ENCODE assay signal across 1 cellular context in the genomic region with DNA sequence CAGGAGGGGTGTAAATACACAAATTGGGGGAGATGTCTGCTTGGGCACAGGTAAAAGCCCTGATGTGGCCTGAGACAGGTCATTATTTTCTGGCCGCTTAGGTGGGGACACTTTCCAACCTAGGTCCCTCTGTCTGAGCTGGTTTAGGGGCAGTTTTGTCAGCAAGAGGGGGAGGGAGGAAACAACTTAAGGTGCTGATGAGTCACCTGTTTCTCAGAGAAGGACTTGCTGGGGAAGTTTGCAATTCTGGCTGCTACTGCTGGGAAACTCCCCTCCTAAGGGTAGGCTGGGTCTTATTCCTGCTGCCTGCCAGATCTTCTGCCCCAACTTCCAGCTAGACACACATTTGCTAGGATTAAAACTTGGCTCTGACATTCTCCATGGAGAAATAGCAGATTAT.
TF ChIP-seq lines count a peak whose summit lies in the region.

No MANE protein-coding gene starts in this region.

TF ChIP-seq in WTC11, 78 proteins besides CTCF, POLR2A, EP300 and RAD21 (continued from another document):
- TF ChIP-seq KAT7 (CRISPR knock-in tag; IDR thresholded peaks at IDR 0.05; ENCODE audit: borderline replicate concordance) (no peak), ESRRA (CRISPR knock-in tag; IDR thresholded peaks at IDR 0.05; ENCODE audit: borderline replicate concordance) (no peak), RELA (CRISPR knock-in tag; IDR thresholded peaks at IDR 0.05; ENCODE audit: borderline replicate concordance) (no peak)
- TF ChIP-seq, protein P1, sequence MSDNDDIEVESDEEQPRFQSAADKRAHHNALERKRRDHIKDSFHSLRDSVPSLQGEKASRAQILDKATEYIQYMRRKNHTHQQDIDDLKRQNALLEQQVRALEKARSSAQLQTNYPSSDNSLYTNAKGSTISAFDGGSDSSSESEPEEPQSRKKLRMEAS (CRISPR knock-in tag; IDR thresholded peaks at IDR 0.05): no peak
- TF ChIP-seq, protein P2, sequence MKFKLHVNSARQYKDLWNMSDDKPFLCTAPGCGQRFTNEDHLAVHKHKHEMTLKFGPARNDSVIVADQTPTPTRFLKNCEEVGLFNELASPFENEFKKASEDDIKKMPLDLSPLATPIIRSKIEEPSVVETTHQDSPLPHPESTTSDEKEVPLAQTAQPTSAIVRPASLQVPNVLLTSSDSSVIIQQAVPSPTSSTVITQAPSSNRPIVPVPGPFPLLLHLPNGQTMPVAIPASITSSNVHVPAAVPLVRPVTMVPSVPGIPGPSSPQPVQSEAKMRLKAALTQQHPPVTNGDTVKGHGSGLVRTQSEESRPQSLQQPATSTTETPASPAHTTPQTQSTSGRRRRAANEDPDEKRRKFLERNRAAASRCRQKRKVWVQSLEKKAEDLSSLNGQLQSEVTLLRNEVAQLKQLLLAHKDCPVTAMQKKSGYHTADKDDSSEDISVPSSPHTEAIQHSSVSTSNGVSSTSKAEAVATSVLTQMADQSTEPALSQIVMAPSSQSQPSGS (CRISPR knock-in tag; IDR thresholded peaks at IDR 0.05; ENCODE audit: borderline replicate concordance, low read depth): no peak
